8 cellular contexts compared by ENCODE assay signal in genomic region chr11:58576792-58577440, GRCh38. TPM values are rescaled to one million over a fixed set of nuclear protein-coding genes. Genes with fewer than 3 reads are reported as not detected.
DNase-seq lines count a peak whose midpoint lies in the region; ATAC-seq and TF ChIP-seq lines count a peak whose summit lies in the region.

No MANE protein-coding gene starts in this region.

- no peaks in the 10 kb centered on the region for H3K79me1 ChIP-seq in mesendoderm (ENCODE audit: low read length)

- H2AK5ac ChIP-seq in mesendoderm (ENCODE audit: low read length) = no peak overlapping the region

- no peak overlapping the region for H2BK5ac ChIP-seq in mesendoderm (ENCODE audit: low read length)

- H3K4me1 Mint-ChIP-seq in chondrocyte (ENCODE audit: low read depth) = peaks cover 56% of the 10 kb centered on the region

- peak overlapping the region; percentile 100 for H3K27ac Mint-ChIP-seq in chondrocyte (ENCODE audit: unreplicated experiment)

- no peaks in the 10 kb centered on the region for H3K9me3 Mint-ChIP-seq in chondrocyte (ENCODE audit: low read depth)

- peaks cover 5 to 76% (median 47%) of the 10 kb centered on the region in 12 donors for H3K4me1 ChIP-seq in heart left ventricle
- H3K4me1 ChIP-seq in mesendoderm (ENCODE audit: control insufficient read depth, low read depth, low read length) = no peaks in the 10 kb centered on the region
- no peaks in the 10 kb centered on the region for H3K4me1 ChIP-seq in urinary bladder (ENCODE audit: insufficient read depth)

- H2BK120ac ChIP-seq in mesendoderm (ENCODE audit: low read depth, low read length) = no peak overlapping the region

- peak overlapping the region; percentile 93 for H3K56ac ChIP-seq in mesendoderm (ENCODE audit: low read length)

- H3K4me3 ChIP-seq in heart left ventricle (peak overlapping the region; percentile 78 to 100 (median 90)), mesendoderm (ENCODE audit: low read length) (peak overlapping the region; percentile 96), urinary bladder (ENCODE audit: low read depth, low read length) (peak overlapping the region; percentile 58)

- H4K5ac ChIP-seq in mesendoderm (ENCODE audit: low read length) = peak overlapping the region; percentile 60

- TF ChIP-seq CTCF in heart left ventricle (IDR thresholded peaks at IDR 0.05) (peak in 11 of 12 donors; percentile 34 to 62 (median 45)), chondrocyte (IDR thresholded peaks at IDR 0.05) (peak; percentile 80)

- H3K36me3 ChIP-seq in heart left ventricle = no peaks in the 10 kb centered on the region
- H3K36me3 ChIP-seq in mesendoderm (ENCODE audit: control insufficient read depth, insufficient read depth, low read length) = no peaks in the 10 kb centered on the region
- no peaks in the 10 kb centered on the region for H3K36me3 ChIP-seq in urinary bladder (ENCODE audit: insufficient read depth)

- H3K27ac ChIP-seq in heart left ventricle = peak overlapping the region; percentile 98 to 100 (median 99)
- no peak overlapping the region for H3K27ac ChIP-seq in mesendoderm (ENCODE audit: low read depth, low read length)
- H3K27ac ChIP-seq in urinary bladder (ENCODE audit: low read depth) = peak overlapping the region; percentile 98

- no peak overlapping the region for H2BK15ac ChIP-seq in mesendoderm (replicated peaks; ENCODE audit: low read depth)

- peak overlapping the region; percentile 97 for H3K4me3 Mint-ChIP-seq in chondrocyte (ENCODE audit: unreplicated experiment)

- ATAC-seq in heart left ventricle = no peak

- no peak overlapping the region for H3K4ac ChIP-seq in mesendoderm (ENCODE audit: low read depth, low read length)

- H4K8ac ChIP-seq in mesendoderm (ENCODE audit: low read depth, low read length) = no peak overlapping the region

- no peak overlapping the region for H3K23ac ChIP-seq in mesendoderm (ENCODE audit: low read length)

- no peaks in the 10 kb centered on the region for H3K36me3 Mint-ChIP-seq in chondrocyte (ENCODE audit: low read depth)

- intact Hi-C loops in heart left ventricle (cut with DNase I) = loop anchor here in 9 of 10 donors (1.0 to 10.0 kb wide), 12 partner anchors 40 to 1252 kb away; partner anchors contain the start of genes CNTF (in 1 of the 9), FAM111A (in 1 of the 9), MED19 (in 1 of the 9) and TMX2 (in 1 of the 9)
- intact Hi-C loops in cardiac septum (cut with DNase I) = loop anchor here (1.0 to 5.0 kb wide), 3 partner anchors 50 to 1010 kb away; partner anchors contain the start of gene UBE2L6

- H3K9me3 ChIP-seq in heart left ventricle = no peaks in the 10 kb centered on the region

- H3K27me3 ChIP-seq in heart left ventricle (no peaks in the 10 kb centered on the region), mesendoderm (ENCODE audit: insufficient read depth, low read length, poor library complexity) (no peaks in the 10 kb centered on the region)

- DNase-seq in heart left ventricle (no peak), cardiac septum (ENCODE audit: low spot score) (no peak), NCI-H748 treated with DMSO at 0.1 percent for 48 hours (lab: John Stamatoyannopoulos, UW) (peak; percentile 13), chondrocyte (ENCODE audit: low spot score) (peak; percentile 38), mesendoderm (peak; percentile 14), GOT3 (lab: John Stamatoyannopoulos, UW) (no peak), KG1 (lab: John Stamatoyannopoulos, UW) (no peak)

- peaks cover 21% of the 10 kb centered on the region for H3K79me2 ChIP-seq in mesendoderm (ENCODE audit: control insufficient read depth, insufficient read depth, low read length)

- peak overlapping the region; percentile 71 for H3K4me2 ChIP-seq in mesendoderm (ENCODE audit: low read length)

- WGBS in heart left ventricle, 4 donors = 54 to 65% (median 59%) methylated on average over 7 of the region's 7 CpGs
- WGBS in mesendoderm (ENCODE audit: extremely low coverage, insufficient coverage, low lambda C conversion rate) = no CpG with 5 or more reads among the region's 7 CpGs
- 52% methylated on average over 7 of the region's 7 CpGs for WGBS in urinary bladder

- H3K9ac ChIP-seq in mesendoderm (ENCODE audit: low read length) = peak overlapping the region; percentile 89

- no peak overlapping the region for H3K18ac ChIP-seq in mesendoderm (ENCODE audit: low read length)

- TF ChIP-seq POLR2A in heart left ventricle (IDR thresholded peaks at IDR 0.05) = no peak

- H3K27me3 Mint-ChIP-seq in chondrocyte (ENCODE audit: low read depth) = no peaks in the 10 kb centered on the region

RNA-seq across cellular contexts. Expression of gene LPXN, which starts 1.3 kb away (rescaled TPM):
- 10 to 100 TPM in 1 of 9 donors, 1 to 10 TPM in 8; 2.6 to 19.8 (median 4.0) TPM for total RNA-seq in heart left ventricle
- polyA plus RNA-seq in heart left ventricle = 1 to 10 TPM; 1.8 to 2.8 TPM
- 4.4 TPM for total RNA-seq in cardiac septum
- 3.3 to 4.8 TPM (median 4.5 TPM) in 3 replicates for total RNA-seq in chondrocyte
- 0.63 TPM for polyA plus RNA-seq in mesendoderm (2013, experiment 1 of 2)
- 0.77 TPM for polyA plus RNA-seq in mesendoderm (2013, experiment 2 of 2)
- total RNA-seq in urinary bladder = 5.3 TPM
- polyA plus RNA-seq in urinary bladder = 7.9 TPM

RNA-seq across cellular contexts. Expression of gene ZFP91, which starts 1.9 kb away (rescaled TPM):
- total RNA-seq in heart left ventricle (10 to 100 TPM; 53.4 to 67.0 (median 60.7) TPM), cardiac septum (63.1 TPM), chondrocyte (44.0 to 48.1 TPM (median 46.0 TPM) in 3 replicates), urinary bladder (54.0 TPM)
- polyA plus RNA-seq in heart left ventricle (10 to 100 TPM; 11.2 to 41.4 TPM), urinary bladder (37.9 TPM)
- 26.5 TPM for polyA plus RNA-seq in mesendoderm (2013, experiment 1 of 2)
- polyA plus RNA-seq in mesendoderm (2013, experiment 2 of 2) = 26.6 TPM

RNA-seq across cellular contexts. Expression of gene CNTF, which starts 45.5 kb away (rescaled TPM):
- total RNA-seq in heart left ventricle (1 to 10 TPM in 3 of 9 donors, under 1 TPM in 6; 0.71 to 1.5 (median 0.96) TPM), cardiac septum (1.3 TPM), chondrocyte (0.92 to 1.3 TPM (median 1.1 TPM) in 3 replicates), urinary bladder (1.3 TPM)
- polyA plus RNA-seq in heart left ventricle (1 to 10 TPM in 1 of 2 donors, under 1 TPM in 1; 0.19 to 1.0 TPM), urinary bladder (0.41 TPM)
- polyA plus RNA-seq in mesendoderm (2013, experiment 1 of 2) = 0.72 TPM
- polyA plus RNA-seq in mesendoderm (2013, experiment 2 of 2) = 0.69 TPM

Comparison
In these comparisons a context has a peak if more than half of its experiments do, and no peak if none do; other contexts are left out.
1. DNase-seq: peak in NCI-H748 treated with DMSO at 0.1 percent for 48 hours (single experiment), chondrocyte (single experiment) and mesendoderm (single experiment); none in heart left ventricle (0 of 5), cardiac septum (single experiment), GOT3 (single experiment) and KG1 (single experiment).
2. Peak in every context shown above with its lines, with median percentiles within 50 percentile points of each other: H3K4me3 ChIP-seq.